9 cellular contexts compared by ENCODE assay signal in genomic region chr14:32259368-32260013, GRCh38. TPM values are rescaled to one million over a fixed set of nuclear protein-coding genes. Genes with fewer than 3 reads are reported as not detected.
DNase-seq lines count a peak whose midpoint lies in the region; ATAC-seq and TF ChIP-seq lines count a peak whose summit lies in the region.
"Had no signal": no experiment of that assay in that cellular context is flagged by ENCODE, and none has a peak within 500 bp of the region (broad histone marks: within the 10 kb centered on the region; RNA-seq: fewer than 3 reads in every experiment).

No MANE protein-coding gene starts in this region.

- H3K27me3 Mint-ChIP-seq in Caco-2 (ENCODE audit: insufficient read depth, unreplicated experiment): no peaks in the 10 kb centered on the region

- no peaks in the 10 kb centered on the region for H3K79me2 ChIP-seq in PC-9 (ENCODE audit: low read depth)

- H3K27me3 ChIP-seq in Caco-2 (replicated peaks; ENCODE audit: control insufficient read depth, insufficient read depth, low read length) (no peaks in the 10 kb centered on the region), PC-9 (ENCODE audit: insufficient read depth, low read depth) (no peaks in the 10 kb centered on the region), ovary (no peaks in the 10 kb centered on the region)

- DNase-seq in Caco-2 (peak; percentile 55 to 58), PC-9 (peak; percentile 33 to 72), foreskin melanocyte (peak; percentile 38), ovary (no peak), posterior vena cava (ENCODE audit: low spot score) (no peak)
- DNase-seq in stimulated activated naive CD4-positive, alpha-beta T cell treated with Interleukin-2 at 50 U/mL for 16 hours (lab: John Stamatoyannopoulos, UW): no peak

- no peaks in the 10 kb centered on the region for H3K36me3 ChIP-seq in Caco-2 (ENCODE audit: control insufficient read depth, insufficient read depth, low read length)
- H3K36me3 ChIP-seq in PC-9 (ENCODE audit: low read depth): no peaks in the 10 kb centered on the region
- no peaks in the 10 kb centered on the region for H3K36me3 ChIP-seq in ovary

- H3K4me3 ChIP-seq in Caco-2 (ENCODE audit: low read depth, low read length): no peak overlapping the region
- no peak overlapping the region for H3K4me3 ChIP-seq in PC-9
- H3K4me3 ChIP-seq in ovary: no peak overlapping the region

- H3K27ac Mint-ChIP-seq in Caco-2 (ENCODE audit: unreplicated experiment): peak overlapping the region; percentile 56

- H3K4me1 ChIP-seq in Caco-2 (peaks cover 26% of the 10 kb centered on the region), PC-9 (replicated peaks; ENCODE audit: insufficient read depth) (peaks cover 20% of the 10 kb centered on the region), ovary (ENCODE audit: insufficient read depth) (no peaks in the 10 kb centered on the region)

- peaks cover 4% of the 10 kb centered on the region; the same call in 1 of the 2 replicates for H3F3A ChIP-seq in PC-9 (ENCODE audit: insufficient read depth, low read depth)

- peak overlapping the region; percentile 27 for H3K4me3 Mint-ChIP-seq in Caco-2 (ENCODE audit: unreplicated experiment)

- no peaks in the 10 kb centered on the region for H4K20me1 ChIP-seq in PC-9 (ENCODE audit: insufficient read depth)

- POLR2A ChIA-PET in Caco-2 (lab: Charles Lee): no interaction called here
- POLR2A ChIA-PET in PC-9 (lab: Charles Lee; ENCODE audit: unreplicated experiment): no interaction called here

- CTCF ChIA-PET in Caco-2 (lab: Charles Lee) (interaction anchor here (0.6 kb wide), 1 partner anchor 290 kb away, joined by 3 read pairs; no protein-coding TSS in a partner anchor), PC-9 (lab: Charles Lee) (interaction anchor here (1.9 kb wide), 1 partner anchor 123 kb away, joined by 5 read pairs; no protein-coding TSS in a partner anchor)

- intact Hi-C loops in Caco-2 (cut with micrococcal nuclease; ENCODE audit: unreplicated experiment) (loop anchor here (10.0 kb wide), 2 partner anchors 105 to 805 kb away; partner anchors contain the start of gene DTD2), PC-9 (cut with micrococcal nuclease; ENCODE audit: unreplicated experiment) (loop anchor here (10.0 kb wide), 3 partner anchors 805 to 1605 kb away; partner anchors contain the start of gene DTD2), ovary (cut with DNase I) (loop anchor here (10.0 kb wide), 5 partner anchors 55 to 745 kb away; partner anchors contain the start of genes ARHGAP5 (in 1 of the 4), RNU6-7 (in 1 of the 4) and RNU6-8 (in 1 of the 4)), posterior vena cava (cut with DNase I) (loop anchor here (10.0 kb wide), 3 partner anchors 325 to 865 kb away; no protein-coding TSS in a partner anchor)

- TF ChIP-seq POLR2A in ovary (IDR thresholded peaks at IDR 0.05): no peak

- TF ChIP-seq EP300 in ovary (IDR thresholded peaks at IDR 0.05): no peak

- BruUV-seq in Caco-2 (replicated peaks; lab: Mats Ljungman, UMichigan): no TSS peak
- no TSS peak for BruUV-seq in PC-9 (replicated peaks; lab: Mats Ljungman, UMichigan)

- H3K4me1 Mint-ChIP-seq in Caco-2 (ENCODE audit: low read depth, unreplicated experiment): peaks cover 19% of the 10 kb centered on the region

- H3K9me3 ChIP-seq in Caco-2 (peaks cover 17% of the 10 kb centered on the region), PC-9 (ENCODE audit: insufficient read depth, low read depth) (peaks cover 14% of the 10 kb centered on the region), ovary (no peaks in the 10 kb centered on the region)

- H3K27ac ChIP-seq in PC-9 (no peak overlapping the region), ovary (no peak overlapping the region)

- ATAC-seq in GM19025 (IDR thresholded peaks at IDR 0.05; ENCODE audit: low read depth, unreplicated experiment) (peak; percentile 87), HG03025 (IDR thresholded peaks at IDR 0.05; ENCODE audit: low FRiP score, unreplicated experiment) (peak; percentile 67)

- H3K9me2 ChIP-seq in PC-9 (ENCODE audit: insufficient read depth): no peaks in the 10 kb centered on the region

- no peak overlapping the region for H2AFZ ChIP-seq in PC-9

- no peaks in the 10 kb centered on the region for H3K36me3 Mint-ChIP-seq in Caco-2 (ENCODE audit: insufficient read depth, unreplicated experiment)

- peaks cover 32% of the 10 kb centered on the region for H3K9me3 Mint-ChIP-seq in Caco-2 (ENCODE audit: unreplicated experiment)

- H3K4me2 ChIP-seq in PC-9: peak overlapping the region; percentile 23; the same call in 1 of the 2 replicates

- TF ChIP-seq CTCF in Caco-2 (IDR thresholded peaks at IDR 0.05; ENCODE audit: insufficient read depth in 1 of 2, low read depth in 1 of 2, low read length in 1 of 2, severe bottlenecking in 1 of 2, unreplicated experiment in 1 of 2): no peak
- TF ChIP-seq CTCF in PC-9 (conservative IDR thresholded peaks at IDR 0.05): no peak
- no peak for TF ChIP-seq CTCF in ovary (IDR thresholded peaks at IDR 0.05)

RNA-seq across cellular contexts. Expression of gene RNU6-8, which starts 56.4 kb away (rescaled TPM):
- total RNA-seq in Caco-2 (2022) (not detected in 2 replicates), PC-9 (2021) (not detected in 2 replicates), ovary (not detected), posterior vena cava (not detected)
- polyA plus RNA-seq in ovary: not detected
- total RNA-seq: NCI-H460 had no signal

RNA-seq across cellular contexts. Expression of gene RNU6-7, which starts 57.6 kb away (rescaled TPM):
- not detected in 2 replicates for total RNA-seq in Caco-2 (2022)
- not detected in 2 replicates for total RNA-seq in PC-9 (2021)
- not detected for total RNA-seq in ovary
- not detected for polyA plus RNA-seq in ovary
- not detected for total RNA-seq in posterior vena cava
- total RNA-seq: NCI-H460 had no signal

Comparison
In these comparisons a context has a peak if more than half of its experiments do, and no peak if none do; other contexts are left out.
1. DNase-seq: peak in Caco-2 (2 of 2), PC-9 (2 of 2) and foreskin melanocyte (single experiment); none in stimulated activated naive CD4-positive, alpha-beta T cell treated with Interleukin-2 at 50 U/mL for 16 hours (single experiment), ovary (0 of 5) and posterior vena cava (single experiment).